Comparison of ENCODE assay signal across 25 cellular contexts in genomic region chrX:108312011-108312410, GRCh38.
DNase-seq lines count a peak whose midpoint lies in the region; ATAC-seq, FAIRE-seq and TF ChIP-seq lines count a peak whose summit lies in the region.
"Had no signal": no experiment of that assay in that cellular context is flagged by ENCODE, and none has a peak within 500 bp of the region (broad histone marks: within the 10 kb centered on the region; RNA-seq: fewer than 3 reads in every experiment).

No MANE protein-coding gene starts in this region.

- H3K4me2 ChIP-seq in HCT116 (ENCODE audit: low read length) (peak overlapping the region; percentile 32; the same call in 1 of the 2 replicates), keratinocyte (ENCODE audit: control insufficient read depth, extremely low read depth, insufficient read depth, low read depth, low read length) (peak overlapping the region; percentile 29), smooth muscle cell (no peak overlapping the region)
- H3K4me2 ChIP-seq: hepatocyte had no signal

- no peaks in the 10 kb centered on the region for H3K9me1 ChIP-seq in keratinocyte (ENCODE audit: control insufficient read depth, extremely low read depth, insufficient read depth, low read length)

- H3K4me3 ChIP-seq in HCT116 (replicated peaks in 1 of 2; ENCODE audit: low read depth in 1 of 2, low read length in 2 of 2) (no peak overlapping the region), keratinocyte (ENCODE audit: control insufficient read depth in 2 of 3, extremely low read depth in 1 of 3, insufficient read depth in 2 of 3, low read depth in 1 of 3, low read length in 3 of 3) (no peak overlapping the region), smooth muscle cell (no peak overlapping the region)
- H3K4me3 ChIP-seq: colonic mucosa, hepatocyte, right atrium auricular region, thyroid gland had no signal

- WGBS in smooth muscle cell (ENCODE audit: low lambda C conversion rate) = 16% methylated on average over 1 of the region's 1 CpG

- peak; percentile 34 for FAIRE-seq in keratinocyte (lab: Jason Lieb, UNC)
- FAIRE-seq: GM12891, RCC 7860 had no signal

- H3K9ac ChIP-seq in HCT116 (ENCODE audit: low read length) (no peak overlapping the region), keratinocyte (ENCODE audit: control insufficient read depth, extremely low read depth, insufficient read depth, low read length) (no peak overlapping the region), smooth muscle cell (ENCODE audit: low read depth) (no peak overlapping the region)

- POLR2A ChIA-PET in HCT116 (lab: Charles Lee) = no interaction called here

- H3K79me2 ChIP-seq in HCT116 (ENCODE audit: insufficient read depth, low read length) (no peaks in the 10 kb centered on the region), keratinocyte (ENCODE audit: control insufficient read depth, insufficient read depth, low read length) (no peaks in the 10 kb centered on the region), smooth muscle cell (ENCODE audit: low read depth) (no peaks in the 10 kb centered on the region)
- H3K79me2 ChIP-seq: hepatocyte had no signal

- dilution Hi-C loops in keratinocyte (cut with MboI; ENCODE audit: extremely low pct_ligation_motif_present, low sequenced_read_pairs) = no loop called here

- H3K36me3 ChIP-seq in HCT116 (ENCODE audit: control insufficient read depth in 1 of 2, insufficient read depth in 2 of 2, low read length in 2 of 2) = no peaks in the 10 kb centered on the region
- no peaks in the 10 kb centered on the region for H3K36me3 ChIP-seq in keratinocyte (ENCODE audit: control insufficient read depth in 2 of 2, extremely low read depth in 1 of 2, insufficient read depth in 2 of 2, low read length in 2 of 2)
- H3K36me3 ChIP-seq in smooth muscle cell (ENCODE audit: low read depth) = no peaks in the 10 kb centered on the region
- H3K36me3 ChIP-seq: colonic mucosa, right atrium auricular region, thyroid gland had no signal

- TF ChIP-seq CTCF in HCT116 (IDR thresholded peaks at IDR 0.05 in 2 of 3, conservative IDR thresholded peaks at IDR 0.05 in 1 of 3; ENCODE audit: borderline replicate concordance in 1 of 3, insufficient read depth in 1 of 3, low read depth in 2 of 3, low read length in 2 of 3) (no peak), keratinocyte (optimal IDR thresholded peaks at IDR 0.05 in 1 of 3, IDR thresholded peaks at IDR 0.05 in 1 of 3, conservative IDR thresholded peaks at IDR 0.05 in 1 of 3; ENCODE audit: extremely low read depth in 1 of 3, insufficient read depth in 2 of 3, low read length in 3 of 3) (no peak), smooth muscle cell (IDR thresholded peaks at IDR 0.05; ENCODE audit: borderline replicate concordance, insufficient read depth, poor library complexity, severe bottlenecking) (no peak)

- DNase-seq in HCT116 (ENCODE audit: low read depth, low spot score) (no peak), astrocyte of the hippocampus (ENCODE audit: low read depth, low spot score) (peak; percentile 10), keratinocyte (ENCODE audit: low read depth, low spot score) (no peak), smooth muscle cell (lab: John Stamatoyannopoulos, UW; ENCODE audit: unreplicated experiment) (no peak), LoVo (ENCODE audit: low spot score) (no peak)
- DNase-seq: activated CD4-positive, alpha-beta memory T cell treated with anti-CD3 and anti-CD28 coated beads for 36 hours; activated effector memory CD4-positive, alpha-beta T cell treated with anti-CD3 and anti-CD28 coated beads, Interleukin-2, amount 50 U/mL, for 16 hours; activated naive CD8-positive, alpha-beta T cell treated with anti-CD3 and anti-CD28 coated beads, Interleukin-2, amount 50 U/mL, for 24 hours; CD4-positive, alpha-beta memory T cell; colonic mucosa; NCI-H1417; NCI-H510A; NK-92 treated with Interleukin-12 subunit alpha and Interleukin-12 subunit beta, amount 100 ng/mL, for 24 hours; nucleus accumbens; stimulated activated CD4-positive, alpha-beta T cell treated with anti-CD3 and anti-CD28 coated beads, Interleukin-12 subunit alpha, Interleukin-12 subunit beta, amount 100 ng/mL, for 4 hours; stimulated activated CD4-positive, alpha-beta T cell treated with anti-CD3 and anti-CD28 coated beads, Interleukin-4, amount 100 ng/mL, for 4 hours; stimulated activated naive CD8-positive, alpha-beta T cell treated with anti-CD3 and anti-CD28 coated beads, Interleukin-15, Interleukin-2, amounts not matched to agents 100 U/mL and 50 U/mL, for 24 hours; T-helper 17 cell; thyroid gland had no signal

- H3K9me2 ChIP-seq in HCT116 (ENCODE audit: insufficient read depth) = no peaks in the 10 kb centered on the region

- H3K27ac ChIP-seq in HCT116 (ENCODE audit: low read depth, low read length) (no peak overlapping the region), keratinocyte (ENCODE audit: control insufficient read depth, insufficient read depth, low read length) (peak overlapping the region; percentile 69), smooth muscle cell (ENCODE audit: low read depth) (peak overlapping the region; percentile 64)
- H3K27ac ChIP-seq: colonic mucosa, hepatocyte, right atrium auricular region, thyroid gland had no signal

- H3K27me3 ChIP-seq in HCT116 (ENCODE audit: insufficient read depth, low read length) = no peaks in the 10 kb centered on the region
- H3K27me3 ChIP-seq in keratinocyte (ENCODE audit: control insufficient read depth, extremely low read depth, insufficient read depth, low read length) = no peaks in the 10 kb centered on the region
- H3K27me3 ChIP-seq in smooth muscle cell (ENCODE audit: low read depth) = no peaks in the 10 kb centered on the region
- H3K27me3 ChIP-seq: hepatocyte, right atrium auricular region, thyroid gland had no signal

- intact Hi-C loops in HCT116 (cut with micrococcal nuclease) = no loop called here

- no TSS peak for BruUV-seq in HCT116 (replicated peaks; lab: Mats Ljungman, UMichigan)

- TF ChIP-seq POLR2A in HCT116 (IDR thresholded peaks at IDR 0.05; ENCODE audit: borderline replicate concordance, extremely low read depth, insufficient read depth, insufficient read length) = no peak

- RAD21 ChIA-PET in HCT116 (lab: Charles Lee; ENCODE audit: low non-redundant PET in 1 of 2, low total read pairs in 2 of 2, uncharacterized antibody in 2 of 2, unreplicated experiment in 2 of 2) = no interaction called here

- peaks cover 4% of the 10 kb centered on the region for H3F3A ChIP-seq in smooth muscle cell (ENCODE audit: low read depth)

- CTCF ChIA-PET in HCT116 (lab: Charles Lee) = no interaction called here

- H2AFZ ChIP-seq in HCT116 (ENCODE audit: low read depth, low read length, poor library complexity, severe bottlenecking) = no peak overlapping the region
- no peak overlapping the region for H2AFZ ChIP-seq in keratinocyte (ENCODE audit: control insufficient read depth, low read length)
- no peak overlapping the region for H2AFZ ChIP-seq in smooth muscle cell (ENCODE audit: low read depth)
- H2AFZ ChIP-seq: hepatocyte had no signal

- ATAC-seq in HCT116 = no peak
- no peak for ATAC-seq in GM19455 (IDR thresholded peaks at IDR 0.05; ENCODE audit: unreplicated experiment)
- no peak for ATAC-seq in HG02623 (IDR thresholded peaks at IDR 0.05; ENCODE audit: unreplicated experiment)
- ATAC-seq: activated naive CD8-positive, alpha-beta T cell treated with anti-CD3 and anti-CD28 coated beads, Interleukin-2, amount 50 U/mL, for 24 hours; stimulated activated naive CD8-positive, alpha-beta T cell treated with anti-CD3 and anti-CD28 coated beads, Interleukin-15, Interleukin-2, amounts not matched to agents 100 U/mL and 50 U/mL, for 24 hours; T-helper 17 cell had no signal

- TF ChIP-seq RAD21 in HCT116 (IDR thresholded peaks at IDR 0.05; ENCODE audit: low read depth) = no peak

- H4K20me1 ChIP-seq in HCT116 (ENCODE audit: insufficient read depth) (no peaks in the 10 kb centered on the region), keratinocyte (ENCODE audit: control insufficient read depth, extremely low read depth, insufficient read depth, low read length) (no peaks in the 10 kb centered on the region), smooth muscle cell (ENCODE audit: low read depth) (no peaks in the 10 kb centered on the region)

- peaks cover 14 to 63% of the 10 kb centered on the region in 2 experiments for H3K4me1 ChIP-seq in HCT116 (ENCODE audit: control insufficient read depth in 1 of 2, insufficient read depth in 2 of 2, low read length in 2 of 2)
- H3K4me1 ChIP-seq in keratinocyte (ENCODE audit: control insufficient read depth, extremely low read depth, insufficient read depth, low read length) = peaks cover 41% of the 10 kb centered on the region
- H3K4me1 ChIP-seq in smooth muscle cell (ENCODE audit: low read depth) = peaks cover 8% of the 10 kb centered on the region
- H3K4me1 ChIP-seq: colonic mucosa, right atrium auricular region, thyroid gland had no signal

- H3K9me3 ChIP-seq in HCT116 (ENCODE audit: control insufficient read depth in 1 of 2, insufficient read depth in 1 of 2, low read depth in 1 of 2, low read length in 2 of 2) = no peaks in the 10 kb centered on the region
- no peaks in the 10 kb centered on the region for H3K9me3 ChIP-seq in keratinocyte (ENCODE audit: control insufficient read depth, low read depth, low read length)
- H3K9me3 ChIP-seq in smooth muscle cell (replicated peaks; ENCODE audit: low read depth) = no peaks in the 10 kb centered on the region
- H3K9me3 ChIP-seq: colonic mucosa, right atrium auricular region, thyroid gland had no signal

TF ChIP-seq in HCT116, 20 proteins besides CTCF, POLR2A, EP300 and RAD21:
- TF ChIP-seq ZBTB33 (IDR thresholded peaks at IDR 0.05; ENCODE audit: extremely low read depth, insufficient replicate concordance, low read length) = no peak
- 0 out of 2 replicates have a peak, but pooled peaks have one; percentile 8 for TF ChIP-seq FOSL1 (IDR thresholded peaks at IDR 0.05; ENCODE audit: low read depth)
- no peak for TF ChIP-seq ZNF274 (IDR thresholded peaks at IDR 0.05; ENCODE audit: low read depth, low read length)
- TF ChIP-seq ELF1 (IDR thresholded peaks at IDR 0.05; ENCODE audit: borderline replicate concordance, low read depth) = no peak
- TF ChIP-seq ZFX (IDR thresholded peaks at IDR 0.05) = no peak
